ENCODE assay signal across 1 cellular context in genomic region chr13:51225034-51225433, GRCh38.
TF ChIP-seq lines count a peak whose summit lies in the region.

No MANE protein-coding gene starts in this region.

TF ChIP-seq in WTC11, 78 proteins besides CTCF, POLR2A, EP300 and RAD21 (continued from another document):
- TF ChIP-seq ZNF532 (CRISPR knock-in tag; IDR thresholded peaks at IDR 0.05; ENCODE audit: borderline replicate concordance) (no peak), CREB1 (CRISPR knock-in tag; IDR thresholded peaks at IDR 0.05) (no peak), HMGA2 (CRISPR knock-in tag; IDR thresholded peaks at IDR 0.05) (no peak), STAT6 (CRISPR knock-in tag; conservative IDR thresholded peaks at IDR 0.05; ENCODE audit: low read depth) (no peak), ELF4 (CRISPR knock-in tag; IDR thresholded peaks at IDR 0.05; ENCODE audit: low read depth) (no peak), E2F1 (CRISPR knock-in tag; IDR thresholded peaks at IDR 0.05) (no peak), NFATC4 (CRISPR knock-in tag; IDR thresholded peaks at IDR 0.05) (no peak), ZNF317 (CRISPR knock-in tag; IDR thresholded peaks at IDR 0.05; ENCODE audit: borderline replicate concordance, low read depth) (no peak), E2F4 (CRISPR knock-in tag; IDR thresholded peaks at IDR 0.05; ENCODE audit: borderline replicate concordance, low read depth) (no peak), FOXJ3 (CRISPR knock-in tag; IDR thresholded peaks at IDR 0.05; ENCODE audit: borderline replicate concordance) (no peak), JUN (CRISPR knock-in tag; IDR thresholded peaks at IDR 0.05) (no peak), NFE2L1 (CRISPR knock-in tag; IDR thresholded peaks at IDR 0.05) (no peak), CBFB (CRISPR knock-in tag; IDR thresholded peaks at IDR 0.05; ENCODE audit: low read depth) (no peak), PREB (CRISPR knock-in tag; IDR thresholded peaks at IDR 0.05; ENCODE audit: borderline replicate concordance) (no peak), JAZF1 (CRISPR knock-in tag; IDR thresholded peaks at IDR 0.05) (no peak), EMX1 (CRISPR knock-in tag; IDR thresholded peaks at IDR 0.05) (no peak), ZNF416 (CRISPR knock-in tag; IDR thresholded peaks at IDR 0.05) (no peak), IRF1 (CRISPR knock-in tag; IDR thresholded peaks at IDR 0.05) (no peak)
